In genomic region chr16:56870271-56870888, GRCh38 we compare ENCODE assay signal across 16 cellular contexts. TPM values are rescaled to one million over a fixed set of nuclear protein-coding genes. Genes with fewer than 3 reads are reported as not detected.
"Had no signal": no experiment of that assay in that cellular context is flagged by ENCODE, and none has a peak within 500 bp of the region (broad histone marks: within the 10 kb centered on the region; RNA-seq: fewer than 3 reads in every experiment).

No MANE protein-coding gene starts in this region.

- H3K27me3 Mint-ChIP-seq: activated CD4-positive, alpha-beta T cell treated with anti-CD3 and anti-CD28 coated beads, Interleukin-2, amount 10 ng/mL, durations not matched to agents 7 days and 5 days; activated T-helper 17 cell treated with anti-CD3 and anti-CD28 coated beads, Interleukin-2, amount 50 U/mL, for 72 hours had no signal

- H3K4me1 ChIP-seq: testis had no signal

- H3K27ac ChIP-seq: neutrophil, testis, upper lobe of right lung had no signal

- H3K4me3 Mint-ChIP-seq: activated CD4-positive, alpha-beta T cell treated with anti-CD3 and anti-CD28 coated beads, Interleukin-2, amount 10 ng/mL, durations not matched to agents 7 days and 5 days; activated naive CD4-positive, alpha-beta T cell treated with anti-CD3 and anti-CD28 coated beads, Interleukin-2, amount 10 ng/mL, durations not matched to agents 7 days and 5 days; activated T-helper 17 cell treated with anti-CD3 and anti-CD28 coated beads, Interleukin-2, amount 50 U/mL, for 72 hours; mesothelial cell of epicardium had no signal

- H3K4me1 Mint-ChIP-seq: activated T-helper 17 cell treated with anti-CD3 and anti-CD28 coated beads, Interleukin-2, amount 50 U/mL, for 72 hours had no signal

- H3K36me3 ChIP-seq: neutrophil, upper lobe of right lung had no signal

- DNase-seq: activated CD4-positive, CD25-positive, alpha-beta regulatory T cell; activated T-cell treated with anti-CD3 and anti-CD28 coated beads for 4 hours; amniotic stem cell; central memory CD4-positive, alpha-beta T cell; hippocampal formation; posterior cingulate gyrus; testis; upper lobe of right lung had no signal

- H3K27ac Mint-ChIP-seq: activated naive CD4-positive, alpha-beta T cell treated with anti-CD3 and anti-CD28 coated beads, Interleukin-2, amount 10 ng/mL, durations not matched to agents 7 days and 5 days; activated T-helper 17 cell treated with anti-CD3 and anti-CD28 coated beads, Interleukin-2, amount 50 U/mL, for 72 hours; mesothelial cell of epicardium had no signal

- H3K36me3 Mint-ChIP-seq: activated naive CD4-positive, alpha-beta T cell treated with anti-CD3 and anti-CD28 coated beads, Interleukin-2, amount 10 ng/mL, durations not matched to agents 7 days and 5 days; mesothelial cell of epicardium had no signal

- H3K27me3 ChIP-seq: body of pancreas, neutrophil, testis, upper lobe of right lung had no signal

- H3K9me3 ChIP-seq: body of pancreas, neutrophil, testis, upper lobe of right lung had no signal

- H3K4me3 ChIP-seq: body of pancreas, testis, upper lobe of right lung had no signal

- H3K9me3 Mint-ChIP-seq: activated CD4-positive, alpha-beta T cell treated with anti-CD3 and anti-CD28 coated beads, Interleukin-2, amount 10 ng/mL, durations not matched to agents 7 days and 5 days; activated naive CD4-positive, alpha-beta T cell treated with anti-CD3 and anti-CD28 coated beads, Interleukin-2, amount 10 ng/mL, durations not matched to agents 7 days and 5 days; activated T-helper 17 cell treated with anti-CD3 and anti-CD28 coated beads, Interleukin-2, amount 50 U/mL, for 72 hours; mesothelial cell of epicardium had no signal

RNA-seq across cellular contexts. Expression of gene SLC12A3, which starts 5.4 kb away (rescaled TPM):
- total RNA-seq: activated CD4-positive, alpha-beta T cell treated with anti-CD3 and anti-CD28 coated beads, Interleukin-2, amount 10 ng/mL, durations not matched to agents 7 days and 5 days; activated CD8-positive, alpha-beta memory T cell treated with anti-CD3 and anti-CD28 coated beads for 36 hours; activated T-helper 17 cell treated with anti-CD3 and anti-CD28 coated beads, Interleukin-2, amount 50 U/mL, for 72 hours; body of pancreas; mesothelial cell of epicardium; upper lobe of right lung had no signal
- polyA plus RNA-seq: liver had no signal
